In genomic region chr9:21110708-21111576, GRCh38 we compare ENCODE assay signal across 8 cellular contexts. TPM values are rescaled to one million over a fixed set of nuclear protein-coding genes. Genes with fewer than 3 reads are reported as not detected.
DNase-seq lines count a peak whose midpoint lies in the region; ATAC-seq and TF ChIP-seq lines count a peak whose summit lies in the region.

No MANE protein-coding gene starts in this region.

- no peak overlapping the region for H3K4me3 Mint-ChIP-seq in activated T-cell treated with anti-CD3 and anti-CD28 coated beads, Interleukin-2, amount 50 U/mL, for 72 hours
- H3K4me3 Mint-ChIP-seq in activated T-cell treated with anti-CD3 and anti-CD28 coated beads, Interleukin-2, amount 50 U/mL, for 24 hours: no peak overlapping the region
- no peak overlapping the region for H3K4me3 Mint-ChIP-seq in GM23338

- no peaks in the 10 kb centered on the region for H3K9me3 ChIP-seq in vagina

- no peak overlapping the region for H3K4me3 ChIP-seq in GM23338
- no peak overlapping the region for H3K4me3 ChIP-seq in vagina

- H3K27ac ChIP-seq in GM23338 (ENCODE audit: low read depth): no peak overlapping the region
- H3K27ac ChIP-seq in vagina: no peak overlapping the region

- DNase-seq in activated T-cell treated with anti-CD3 and anti-CD28 coated beads, Interleukin-2, amount 50 U/mL, for 72 hours: peak in 1 of 2 donors; percentile 33
- no peak for DNase-seq in activated T-cell treated with anti-CD3 and anti-CD28 coated beads, Interleukin-2, amount 50 U/mL, for 24 hours
- peak; percentile 88 for DNase-seq in GM23338 (ENCODE audit: low spot score)
- peak; percentile 53 for DNase-seq in KG1 (lab: John Stamatoyannopoulos, UW)
- peak; percentile 39 for DNase-seq in OCI-M2 (lab: John Stamatoyannopoulos, UW; ENCODE audit: unreplicated experiment)
- DNase-seq in effector CD4-positive, alpha-beta T cell: peak; percentile 13
- DNase-seq in lung microvascular endothelial cell (ENCODE audit: low read depth in 2 of 2): peak; percentile 82 to 86
- no peak for DNase-seq in vagina (ENCODE audit: extremely low spot score in 2 of 2)

- TF ChIP-seq POLR2A in vagina (IDR thresholded peaks at IDR 0.05): no peak

- no peaks in the 10 kb centered on the region for H3K27me3 ChIP-seq in GM23338 (ENCODE audit: insufficient read depth)
- H3K27me3 ChIP-seq in vagina: no peaks in the 10 kb centered on the region

- no peaks in the 10 kb centered on the region for H3K4me1 Mint-ChIP-seq in activated T-cell treated with anti-CD3 and anti-CD28 coated beads, Interleukin-2, amount 50 U/mL, for 72 hours (ENCODE audit: low read depth)
- H3K4me1 Mint-ChIP-seq in activated T-cell treated with anti-CD3 and anti-CD28 coated beads, Interleukin-2, amount 50 U/mL, for 24 hours (ENCODE audit: low read depth): no peaks in the 10 kb centered on the region
- no peaks in the 10 kb centered on the region; the same call in 2 of the 3 replicates for H3K4me1 Mint-ChIP-seq in GM23338

- no peak overlapping the region for H3K27ac Mint-ChIP-seq in activated T-cell treated with anti-CD3 and anti-CD28 coated beads, Interleukin-2, amount 50 U/mL, for 72 hours
- H3K27ac Mint-ChIP-seq in activated T-cell treated with anti-CD3 and anti-CD28 coated beads, Interleukin-2, amount 50 U/mL, for 24 hours: no peak overlapping the region
- no peak overlapping the region for H3K27ac Mint-ChIP-seq in GM23338

- H2AFZ ChIP-seq in GM23338: no peak overlapping the region

- H3K9me3 Mint-ChIP-seq in activated T-cell treated with anti-CD3 and anti-CD28 coated beads, Interleukin-2, amount 50 U/mL, for 72 hours: no peaks in the 10 kb centered on the region
- no peaks in the 10 kb centered on the region for H3K9me3 Mint-ChIP-seq in activated T-cell treated with anti-CD3 and anti-CD28 coated beads, Interleukin-2, amount 50 U/mL, for 24 hours
- no peaks in the 10 kb centered on the region for H3K9me3 Mint-ChIP-seq in GM23338

- no peaks in the 10 kb centered on the region for H3F3A ChIP-seq in GM23338 (replicated peaks; ENCODE audit: low read depth)

- no peaks in the 10 kb centered on the region for H3K79me2 ChIP-seq in GM23338 (replicated peaks; ENCODE audit: insufficient read depth)

- H3K4me1 ChIP-seq in GM23338 (ENCODE audit: insufficient read depth): no peaks in the 10 kb centered on the region
- no peaks in the 10 kb centered on the region for H3K4me1 ChIP-seq in vagina

- peak; percentile 93 to 98 for TF ChIP-seq CTCF in GM23338 (conservative IDR thresholded peaks at IDR 0.05; ENCODE audit: low read depth in 2 of 2)
- TF ChIP-seq CTCF in vagina (IDR thresholded peaks at IDR 0.05): peak; percentile 38 to 78 (median 65)

- no peaks in the 10 kb centered on the region for H4K20me1 ChIP-seq in GM23338 (replicated peaks; ENCODE audit: insufficient read depth)

- no peaks in the 10 kb centered on the region for H3K9me2 ChIP-seq in GM23338 (ENCODE audit: insufficient read depth)

- no peaks in the 10 kb centered on the region for H3K27me3 Mint-ChIP-seq in activated T-cell treated with anti-CD3 and anti-CD28 coated beads, Interleukin-2, amount 50 U/mL, for 72 hours (ENCODE audit: low read depth)
- no peaks in the 10 kb centered on the region for H3K27me3 Mint-ChIP-seq in activated T-cell treated with anti-CD3 and anti-CD28 coated beads, Interleukin-2, amount 50 U/mL, for 24 hours
- no peaks in the 10 kb centered on the region for H3K27me3 Mint-ChIP-seq in GM23338 (ENCODE audit: insufficient read depth, low read depth, poor library complexity)

- intact Hi-C loops in vagina (cut with DNase I): loop anchor here (5.0 to 10.0 kb wide), 2 partner anchors 226 to 1189 kb away; no protein-coding TSS in a partner anchor

- no peak overlapping the region for H3K4me2 ChIP-seq in GM23338

- H3K36me3 ChIP-seq in GM23338 (ENCODE audit: insufficient read depth): no peaks in the 10 kb centered on the region
- H3K36me3 ChIP-seq in vagina: no peaks in the 10 kb centered on the region

- H3K36me3 Mint-ChIP-seq in activated T-cell treated with anti-CD3 and anti-CD28 coated beads, Interleukin-2, amount 50 U/mL, for 72 hours (ENCODE audit: insufficient read depth in 2 of 2): no peaks in the 10 kb centered on the region
- no peaks in the 10 kb centered on the region for H3K36me3 Mint-ChIP-seq in activated T-cell treated with anti-CD3 and anti-CD28 coated beads, Interleukin-2, amount 50 U/mL, for 24 hours (ENCODE audit: low read depth)
- H3K36me3 Mint-ChIP-seq in GM23338 (ENCODE audit: low read depth): no peaks in the 10 kb centered on the region

- peak; percentile 84 to 87 for ATAC-seq in activated T-cell treated with anti-CD3 and anti-CD28 coated beads, Interleukin-2, amount 50 U/mL, for 72 hours (replicated peaks in 1 of 2)
- ATAC-seq in GM23338: peak; percentile 98

TF ChIP-seq in GM23338, 12 proteins besides CTCF, POLR2A, EP300 and RAD21 (continues in another document):
- TF ChIP-seq POLR2AphosphoS5 (IDR thresholded peaks at IDR 0.05; ENCODE audit: low read depth) (no peak), ZNF114 (CRISPR knock-in tag; IDR thresholded peaks at IDR 0.05) (no peak), STAT1 (IDR thresholded peaks at IDR 0.05; ENCODE audit: unreplicated experiment) (no peak), CREB1 (CRISPR knock-in tag; IDR thresholded peaks at IDR 0.05; ENCODE audit: low read depth) (no peak), EZH2 (IDR thresholded peaks at IDR 0.05; ENCODE audit: low read depth, unreplicated experiment) (no peak), EZH2phosphoT487 (IDR thresholded peaks at IDR 0.05; ENCODE audit: unreplicated experiment) (no peak)

RNA-seq across cellular contexts. Expression of gene IFNW1, which starts 30.7 kb away (rescaled TPM):
- not detected for total RNA-seq in activated T-cell treated with anti-CD3 and anti-CD28 coated beads, Interleukin-2, amount 50 U/mL, for 72 hours
- total RNA-seq in GM23338 (2014; rRNA removed; shearing (Covaris generic)): not detected in 2 replicates
- not detected in 2 replicates for polyA plus RNA-seq in GM23338 (2016; fragmentation: Nextera tagmentation; extraction: Ambion mirVana)
- total RNA-seq in lung microvascular endothelial cell: not detected in 2 replicates
- not detected for total RNA-seq in vagina

RNA-seq across cellular contexts. Expression of gene IFNB1, which starts 33.2 kb away (rescaled TPM):
- 1 to 10 TPM in 1 of 2 donors, under 1 TPM in 1; 0.58 to 1.6 TPM for total RNA-seq in activated T-cell treated with anti-CD3 and anti-CD28 coated beads, Interleukin-2, amount 50 U/mL, for 72 hours
- not detected in 2 replicates for total RNA-seq in GM23338 (2014; rRNA removed; shearing (Covaris generic))
- not detected in 2 replicates for polyA plus RNA-seq in GM23338 (2016; fragmentation: Nextera tagmentation; extraction: Ambion mirVana)
- total RNA-seq in lung microvascular endothelial cell: not detected in 2 replicates
- not detected for total RNA-seq in vagina

RNA-seq across cellular contexts. Expression of gene IFNA21, which starts 55.5 kb away (rescaled TPM):
- total RNA-seq in activated T-cell treated with anti-CD3 and anti-CD28 coated beads, Interleukin-2, amount 50 U/mL, for 72 hours: not detected
- not detected in 2 replicates for total RNA-seq in GM23338 (2014; rRNA removed; shearing (Covaris generic))
- not detected in 2 replicates for polyA plus RNA-seq in GM23338 (2016; fragmentation: Nextera tagmentation; extraction: Ambion mirVana)
- not detected in 2 replicates for total RNA-seq in lung microvascular endothelial cell
- not detected for total RNA-seq in vagina

Comparison
In these comparisons a context has a peak if more than half of its experiments do, and no peak if none do; other contexts are left out.
1. DNase-seq: peak in GM23338 (single experiment), KG1 (single experiment), OCI-M2 (single experiment), effector CD4-positive, alpha-beta T cell (single experiment) and lung microvascular endothelial cell (2 of 2); none in activated T-cell treated with anti-CD3 and anti-CD28 coated beads, Interleukin-2, amount 50 U/mL, for 24 hours (single experiment) and vagina (0 of 2).